Comparison of ENCODE assay signal across 8 cellular contexts in genomic region chrX:154397888-154398667, GRCh38. TPM values are rescaled to one million over a fixed set of nuclear protein-coding genes. Genes with fewer than 3 reads are reported as not detected.
DNase-seq lines count a peak whose midpoint lies in the region; ATAC-seq and TF ChIP-seq lines count a peak whose summit lies in the region.

Gene RPL10 (plus strand): TSS chrX:154398377. CDS start chrX:154398520, 143 bp downstream.

- DNase-seq in NCI-H69 (lab: John Stamatoyannopoulos, UW) (peak; percentile 97), colonic mucosa (peak; percentile 91), kidney tubule cell (ENCODE audit: low spot score) (peak; percentile 97)
- DNase-seq in activated CD4-positive, alpha-beta T cell treated with anti-CD3 and anti-CD28 coated beads, Interleukin-2, amount 10 ng/mL, durations not matched to agents 24 days and 14 days = peak; percentile 97
- peak; percentile 62 to 74 for DNase-seq in stimulated activated CD4-positive, alpha-beta T cell treated with anti-CD3 and anti-CD28 coated beads, Interleukin-1b, Interleukin-23, amount 100 ng/mL, for 1 hour (ENCODE audit: low read depth in 2 of 2)

- H3K9ac ChIP-seq in BLaER1 treated with 17β-estradiol and CSF1 and Interleukin-3, amounts not matched to agents 10 nM and 100 nM = peak within 1 kb of the TSS; percentile 94 to 100 (median 96)
- H3K9ac ChIP-seq in colonic mucosa (ENCODE audit: low read depth in 2 of 2, low read length in 2 of 2) = peak within 1 kb of the TSS; percentile 80 to 98

- peak within 1 kb of the TSS; percentile 92 for H3K4me3 Mint-ChIP-seq in activated CD4-positive, alpha-beta T cell treated with anti-CD3 and anti-CD28 coated beads, Interleukin-2, amount 10 ng/mL, durations not matched to agents 24 days and 14 days

- peaks cover 38% of the 10 kb centered on the region for H3K36me3 Mint-ChIP-seq in activated CD4-positive, alpha-beta T cell treated with anti-CD3 and anti-CD28 coated beads, Interleukin-2, amount 10 ng/mL, durations not matched to agents 24 days and 14 days (ENCODE audit: low read depth)

- H3K4me3 ChIP-seq in BLaER1 treated with 17β-estradiol and CSF1 and Interleukin-3, amounts not matched to agents 10 nM and 100 nM = peak within 1 kb of the TSS; percentile 54 to 86 (median 79)
- peak within 1 kb of the TSS; percentile 63 for H3K4me3 ChIP-seq in colonic mucosa

- ATAC-seq in GM19351 (IDR thresholded peaks at IDR 0.05; ENCODE audit: unreplicated experiment) (peak; percentile 68), HG03520 (IDR thresholded peaks at IDR 0.05; ENCODE audit: unreplicated experiment) (peak; percentile 74)

- peaks cover 16 to 38% (median 28%) of the 10 kb centered on the region in 11 experiments; a peak in 21 of 22 replicates for H3K9me3 ChIP-seq in BLaER1 treated with 17β-estradiol and CSF1 and Interleukin-3, amounts not matched to agents 10 nM and 100 nM (replicated peaks in 1 of 11)
- no peaks in the 10 kb centered on the region for H3K9me3 ChIP-seq in colonic mucosa

- no peaks in the 10 kb centered on the region for H3K27me3 Mint-ChIP-seq in activated CD4-positive, alpha-beta T cell treated with anti-CD3 and anti-CD28 coated beads, Interleukin-2, amount 10 ng/mL, durations not matched to agents 24 days and 14 days

- peaks cover 11% of the 10 kb centered on the region for H3K4me1 Mint-ChIP-seq in activated CD4-positive, alpha-beta T cell treated with anti-CD3 and anti-CD28 coated beads, Interleukin-2, amount 10 ng/mL, durations not matched to agents 24 days and 14 days

- H3K4me1 ChIP-seq in BLaER1 treated with 17β-estradiol and CSF1 and Interleukin-3, amounts not matched to agents 10 nM and 100 nM = peaks cover 0 to 20% (median 9%) of the 10 kb centered on the region in 10 experiments; a peak in 13 of 20 replicates
- no peaks in the 10 kb centered on the region for H3K4me1 ChIP-seq in colonic mucosa

- H3K36me3 ChIP-seq in BLaER1 treated with 17β-estradiol and CSF1 and Interleukin-3, amounts not matched to agents 10 nM and 100 nM = peaks cover 22 to 26% (median 24%) of the 10 kb centered on the region in 11 experiments
- H3K36me3 ChIP-seq in colonic mucosa = no peaks in the 10 kb centered on the region

- no peak for TF ChIP-seq CTCF in colonic mucosa (IDR thresholded peaks at IDR 0.05)

- intact Hi-C loops in activated CD4-positive, alpha-beta T cell treated with anti-CD3 and anti-CD28 coated beads, Interleukin-2, amount 10 ng/mL, durations not matched to agents 24 days and 14 days (cut with micrococcal nuclease) = loop anchor here (5.0 kb wide), 2 partner anchors 39 to 79 kb away; partner anchors contain the start of genes GDI1 and LAGE3
- intact Hi-C loops in colonic mucosa (cut with DNase I) = no loop called here

- peaks cover 0 to 39% (median 15%) of the 10 kb centered on the region in 11 experiments; a peak in 16 of 22 replicates for H3K27me3 ChIP-seq in BLaER1 treated with 17β-estradiol and CSF1 and Interleukin-3, amounts not matched to agents 10 nM and 100 nM
- no peaks in the 10 kb centered on the region for H3K27me3 ChIP-seq in colonic mucosa

- H3K27ac ChIP-seq in BLaER1 treated with 17β-estradiol and CSF1 and Interleukin-3, amounts not matched to agents 10 nM and 100 nM = peak within 1 kb of the TSS; percentile 94 to 99 (median 98)
- peak within 1 kb of the TSS; percentile 96 for H3K27ac ChIP-seq in colonic mucosa

- peak within 1 kb of the TSS; percentile 100 for H3K27ac Mint-ChIP-seq in activated CD4-positive, alpha-beta T cell treated with anti-CD3 and anti-CD28 coated beads, Interleukin-2, amount 10 ng/mL, durations not matched to agents 24 days and 14 days

- peak within 1 kb of the TSS; percentile 80 to 92 (median 86) for H3K4me2 ChIP-seq in BLaER1 treated with 17β-estradiol and CSF1 and Interleukin-3, amounts not matched to agents 10 nM and 100 nM

- no peaks in the 10 kb centered on the region for H3K9me3 Mint-ChIP-seq in activated CD4-positive, alpha-beta T cell treated with anti-CD3 and anti-CD28 coated beads, Interleukin-2, amount 10 ng/mL, durations not matched to agents 24 days and 14 days

- H4K20me1 ChIP-seq in BLaER1 treated with 17β-estradiol and CSF1 and Interleukin-3, amounts not matched to agents 10 nM and 100 nM = peaks cover 36 to 44% (median 42%) of the 10 kb centered on the region in 11 experiments; a peak in 21 of 22 replicates

RNA-seq across cellular contexts. Expression of gene RPL10, which starts in this region (rescaled TPM):
- total RNA-seq in activated CD4-positive, alpha-beta T cell treated with anti-CD3 and anti-CD28 coated beads, Interleukin-2, amount 10 ng/mL, durations not matched to agents 24 days and 14 days = 2,338 and 2,364 TPM in 2 replicates
- 1,000 to 10,000 TPM; 1,915 to 2,641 TPM for total RNA-seq in colonic mucosa

Comparison
In these comparisons a context has a peak if more than half of its experiments do, and no peak if none do; other contexts are left out.
1. Peak in every context shown above with its lines: DNase-seq, ATAC-seq, H3K4me3 ChIP-seq and H3K27ac ChIP-seq.